8 cellular contexts compared by ENCODE assay signal in genomic region chr11:57637626-57638004, GRCh38. TPM values are rescaled to one million over a fixed set of nuclear protein-coding genes. Genes with fewer than 3 reads are reported as not detected.
DNase-seq lines count a peak whose midpoint lies in the region; ATAC-seq and TF ChIP-seq lines count a peak whose summit lies in the region.

No MANE protein-coding gene starts in this region.

- H3K4me1 Mint-ChIP-seq in activated T-helper 17 cell treated with anti-CD3 and anti-CD28 coated beads, Interleukin-2, amount 50 U/mL, for 72 hours = peaks cover 6% of the 10 kb centered on the region

- H3K36me3 ChIP-seq in hepatocyte (replicated peaks; ENCODE audit: insufficient read depth, low read depth) = no peaks in the 10 kb centered on the region
- H3K36me3 ChIP-seq in skeletal muscle satellite cell (ENCODE audit: insufficient read depth, low read length) = no peaks in the 10 kb centered on the region

- H3K9me3 Mint-ChIP-seq in activated T-helper 17 cell treated with anti-CD3 and anti-CD28 coated beads, Interleukin-2, amount 50 U/mL, for 72 hours = no peaks in the 10 kb centered on the region

- peaks cover 24% of the 10 kb centered on the region for H3K27me3 Mint-ChIP-seq in activated T-helper 17 cell treated with anti-CD3 and anti-CD28 coated beads, Interleukin-2, amount 50 U/mL, for 72 hours

- peaks cover 19% of the 10 kb centered on the region for H3K4me1 ChIP-seq in hepatocyte (ENCODE audit: insufficient read depth)
- peaks cover 27% of the 10 kb centered on the region for H3K4me1 ChIP-seq in skeletal muscle satellite cell (ENCODE audit: control insufficient read depth, insufficient read depth, low read length)

- no peak for TF ChIP-seq CTCF in hepatocyte (IDR thresholded peaks at IDR 0.05; ENCODE audit: poor library complexity)

- H3K4me3 Mint-ChIP-seq in activated T-helper 17 cell treated with anti-CD3 and anti-CD28 coated beads, Interleukin-2, amount 50 U/mL, for 72 hours = peak overlapping the region; percentile 79

- H3K4me3 ChIP-seq in hepatocyte (peak overlapping the region; percentile 48), skeletal muscle satellite cell (ENCODE audit: low read length) (peak overlapping the region; percentile 92)

- peak; percentile 58 for DNase-seq in hepatocyte (ENCODE audit: low spot score)
- DNase-seq in retina = no peak
- DNase-seq in SIG-M5 (lab: John Stamatoyannopoulos, UW) = no peak

- peaks cover 29% of the 10 kb centered on the region for H3K79me2 ChIP-seq in hepatocyte

- H3K4me2 ChIP-seq in hepatocyte (peak overlapping the region; percentile 91), skeletal muscle satellite cell (ENCODE audit: low read length) (peak overlapping the region; percentile 99)

- ATAC-seq in GM18502 (IDR thresholded peaks at IDR 0.05; ENCODE audit: poor library complexity, unreplicated experiment) (peak; percentile 3), GM21737 (IDR thresholded peaks at IDR 0.05; ENCODE audit: unreplicated experiment) (no peak), GM19463 (IDR thresholded peaks at IDR 0.05; ENCODE audit: unreplicated experiment) (no peak)
- ATAC-seq in activated T-helper 17 cell treated with anti-CD3 and anti-CD28 coated beads, Interleukin-2, amount 50 U/mL, for 72 hours (replicated peaks) = no peak

- H3K36me3 Mint-ChIP-seq in activated T-helper 17 cell treated with anti-CD3 and anti-CD28 coated beads, Interleukin-2, amount 50 U/mL, for 72 hours (ENCODE audit: low read depth) = no peaks in the 10 kb centered on the region

- peak overlapping the region; percentile 78 for H3K27ac Mint-ChIP-seq in activated T-helper 17 cell treated with anti-CD3 and anti-CD28 coated beads, Interleukin-2, amount 50 U/mL, for 72 hours

- peak overlapping the region; percentile 88 for H2AFZ ChIP-seq in hepatocyte

- peak overlapping the region; percentile 87 for H3K27ac ChIP-seq in hepatocyte

- peak overlapping the region; percentile 95 for H3K9ac ChIP-seq in skeletal muscle satellite cell (ENCODE audit: low read depth, low read length)

- H3K27me3 ChIP-seq in hepatocyte (no peaks in the 10 kb centered on the region), skeletal muscle satellite cell (ENCODE audit: control insufficient read depth, insufficient read depth, low read length) (peaks cover 23% of the 10 kb centered on the region)

- WGBS in hepatocyte (ENCODE audit: low lambda C conversion rate, missing lambda C conversion rate) = 10% methylated on average over 18 of the region's 18 CpGs

- H3K9me3 ChIP-seq in hepatocyte (ENCODE audit: low read depth) (no peaks in the 10 kb centered on the region), skeletal muscle satellite cell (replicated peaks; ENCODE audit: low read length) (no peaks in the 10 kb centered on the region)

- H3K9me2 ChIP-seq in hepatocyte (replicated peaks; ENCODE audit: insufficient read depth) = no peaks in the 10 kb centered on the region

- peaks cover 16% of the 10 kb centered on the region for H4K20me1 ChIP-seq in hepatocyte (ENCODE audit: insufficient read depth, poor library complexity, severe bottlenecking)

RNA-seq across cellular contexts. Expression of gene YPEL4, which starts 12.1 kb away (rescaled TPM):
- 1 to 10 TPM in 1 of 2 donors, not detected in 1; 1.5 TPM for total RNA-seq in activated T-helper 17 cell treated with anti-CD3 and anti-CD28 coated beads, Interleukin-2, amount 50 U/mL, for 72 hours
- 0.90 and 2.8 TPM in 2 replicates for total RNA-seq in hepatocyte
- polyA plus RNA-seq in hepatocyte = 3.9 and 4.1 TPM in 2 replicates
- total RNA-seq in skeletal muscle satellite cell (2012; rRNA removed) = 0.22 and 0.25 TPM in 2 replicates

RNA-seq across cellular contexts. Expression of gene CLP1, which starts 19.9 kb away (rescaled TPM):
- 10 to 100 TPM; 16.6 to 24.1 TPM for total RNA-seq in activated T-helper 17 cell treated with anti-CD3 and anti-CD28 coated beads, Interleukin-2, amount 50 U/mL, for 72 hours
- total RNA-seq in hepatocyte = 13.4 and 15.4 TPM in 2 replicates
- polyA plus RNA-seq in hepatocyte = 9.1 and 18.5 TPM in 2 replicates
- 13.2 and 13.3 TPM in 2 replicates for total RNA-seq in skeletal muscle satellite cell (2012; rRNA removed)

RNA-seq across cellular contexts. Expression of gene ZDHHC5, which starts 30.3 kb away (rescaled TPM):
- 10 to 100 TPM; 58.2 to 79.9 TPM for total RNA-seq in activated T-helper 17 cell treated with anti-CD3 and anti-CD28 coated beads, Interleukin-2, amount 50 U/mL, for 72 hours
- total RNA-seq in hepatocyte = 41.3 and 45.7 TPM in 2 replicates
- polyA plus RNA-seq in hepatocyte = 35.9 and 42.3 TPM in 2 replicates
- total RNA-seq in skeletal muscle satellite cell (2012; rRNA removed) = 39.8 and 47.8 TPM in 2 replicates

RNA-seq across cellular contexts. Expression of gene SERPING1, which starts 40.1 kb away (rescaled TPM):
- not detected for total RNA-seq in activated T-helper 17 cell treated with anti-CD3 and anti-CD28 coated beads, Interleukin-2, amount 50 U/mL, for 72 hours
- total RNA-seq in hepatocyte = 123 and 129 TPM in 2 replicates
- 445 and 476 TPM in 2 replicates for polyA plus RNA-seq in hepatocyte
- total RNA-seq in skeletal muscle satellite cell (2012; rRNA removed) = 15.0 and 26.4 TPM in 2 replicates
